Comparison of ENCODE assay signal across 8 cellular contexts in the genomic region with DNA sequence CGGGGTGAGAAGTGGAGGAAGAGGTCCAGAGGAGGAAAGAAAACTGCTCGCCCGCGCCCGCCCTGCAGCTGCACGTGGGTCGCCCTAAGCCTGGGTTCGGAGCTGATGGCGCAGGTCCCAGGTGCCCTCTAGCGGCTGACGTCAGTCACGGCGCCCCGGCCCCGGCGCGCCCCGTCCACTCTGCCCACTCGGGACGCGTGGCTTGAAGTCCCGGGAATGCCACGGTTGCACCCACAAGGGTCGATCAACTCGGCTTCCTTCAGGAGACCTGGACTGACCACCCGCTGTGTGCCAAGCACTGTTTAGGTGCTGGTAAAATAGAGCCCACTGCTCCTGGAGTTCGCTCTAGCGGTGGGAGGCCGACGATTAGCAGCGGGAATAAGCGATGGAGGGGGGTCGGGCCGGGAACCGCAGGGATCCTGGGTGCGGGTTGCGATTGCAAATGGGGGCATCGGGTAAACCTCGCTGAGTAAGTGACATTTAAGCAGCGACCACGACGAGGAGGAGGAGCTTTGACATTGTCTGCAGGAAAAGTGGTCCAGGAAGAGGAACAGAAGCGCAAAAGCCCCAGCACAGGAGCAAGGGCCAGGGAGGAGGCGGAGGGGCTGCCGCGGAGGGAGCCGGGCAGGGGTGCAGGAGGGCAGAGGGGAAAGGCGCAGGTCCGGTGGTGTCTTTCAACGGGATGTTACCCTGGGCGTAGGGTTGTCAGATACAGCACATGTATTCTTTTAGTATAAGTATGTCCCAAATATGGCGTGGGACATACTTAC. TPM values are rescaled to one million over a fixed set of nuclear protein-coding genes. Genes with fewer than 3 reads are reported as not detected.
DNase-seq lines count a peak whose midpoint lies in the region; ATAC-seq and TF ChIP-seq lines count a peak whose summit lies in the region.

No MANE protein-coding gene starts in this region.

- TF ChIP-seq CTCF in AG09319 (IDR thresholded peaks at IDR 0.05; ENCODE audit: low read depth, low read length): peak; percentile 95

- peaks cover 13% of the 10 kb centered on the region for H3K27me3 ChIP-seq in ectodermal cell (ENCODE audit: control insufficient read depth, insufficient read depth, low read length, poor library complexity, severe bottlenecking)

- no peak overlapping the region for H3K27ac ChIP-seq in ectodermal cell (ENCODE audit: insufficient read depth, low read depth, low read length, poor library complexity, severe bottlenecking)

- no peaks in the 10 kb centered on the region for H3K4me1 ChIP-seq in ectodermal cell (ENCODE audit: control insufficient read depth, insufficient read depth, low read length)

- ATAC-seq in GM18868 (IDR thresholded peaks at IDR 0.05; ENCODE audit: unreplicated experiment): peak; percentile 47
- peak; percentile 65 for ATAC-seq in HG03175 (IDR thresholded peaks at IDR 0.05; ENCODE audit: unreplicated experiment)

- no peaks in the 10 kb centered on the region for H3K36me3 ChIP-seq in ectodermal cell (ENCODE audit: control insufficient read depth, insufficient read depth, low read length)

- no peaks in the 10 kb centered on the region for H3K9me3 ChIP-seq in ectodermal cell (ENCODE audit: control insufficient read depth, low read length)

- H3K4me3 ChIP-seq in ectodermal cell (ENCODE audit: insufficient read depth, low read depth, low read length): peak overlapping the region; percentile 46

- DNase-seq in AG09319 (ENCODE audit: extremely low read depth, low read depth) (peak; percentile 49), NCI-H510A treated with DMSO at 0.1 percent for 48 hours (lab: John Stamatoyannopoulos, UW) (peak; percentile 71), lung microvascular endothelial cell (ENCODE audit: low read depth in 2 of 2) (peak; percentile 83 to 84)
- peak; percentile 71 to 73 for DNase-seq in activated CD4-positive, alpha-beta T cell treated with anti-CD3 and anti-CD28 coated beads, Interleukin-2, amount 50 U/mL, for 4 hours
- DNase-seq in stimulated activated CD4-positive, alpha-beta T cell treated with anti-CD3 and anti-CD28 coated beads, TNF-alpha, amount 100 ng/mL, for 1 hour (ENCODE audit: low read depth in 3 of 3, low spot score in 1 of 3): peak; percentile 55 to 74 (median 59)

- WGBS in ectodermal cell, 2 experiments: 11 to 12% methylated on average over 52 of the region's 52 CpGs

RNA-seq across cellular contexts. Expression of a gene that starts 5.1 kb away (rescaled TPM):
- polyA plus RNA-seq in ectodermal cell (2013, experiment 1 of 4): 16.8 TPM
- 21.8 TPM for polyA plus RNA-seq in ectodermal cell (2013, experiment 2 of 4)
- 13.8 TPM for polyA plus RNA-seq in ectodermal cell (2013, experiment 3 of 4)
- polyA plus RNA-seq in ectodermal cell (2013, experiment 4 of 4): 14.8 TPM
- 4.0 and 5.0 TPM in 2 replicates for total RNA-seq in lung microvascular endothelial cell

RNA-seq across cellular contexts. Expression of a gene that starts 9.5 kb away (rescaled TPM):
- 10.7 TPM for polyA plus RNA-seq in ectodermal cell (2013, experiment 1 of 4)
- 15.5 TPM for polyA plus RNA-seq in ectodermal cell (2013, experiment 2 of 4)
- 8.1 TPM for polyA plus RNA-seq in ectodermal cell (2013, experiment 3 of 4)
- polyA plus RNA-seq in ectodermal cell (2013, experiment 4 of 4): 10.1 TPM
- 0.65 and 1.2 TPM in 2 replicates for total RNA-seq in lung microvascular endothelial cell

RNA-seq across cellular contexts. Expression of a gene that starts 48.3 kb away (rescaled TPM):
- polyA plus RNA-seq in ectodermal cell (2013, experiment 1 of 4): 38.4 TPM
- polyA plus RNA-seq in ectodermal cell (2013, experiment 2 of 4): 40.4 TPM
- 36.1 TPM for polyA plus RNA-seq in ectodermal cell (2013, experiment 3 of 4)
- 32.0 TPM for polyA plus RNA-seq in ectodermal cell (2013, experiment 4 of 4)
- 41.7 and 44.5 TPM in 2 replicates for total RNA-seq in lung microvascular endothelial cell

RNA-seq across cellular contexts. Expression of a gene that starts 48.3 kb away (rescaled TPM):
- 14.3 TPM for polyA plus RNA-seq in ectodermal cell (2013, experiment 1 of 4)
- polyA plus RNA-seq in ectodermal cell (2013, experiment 2 of 4): 16.1 TPM
- polyA plus RNA-seq in ectodermal cell (2013, experiment 3 of 4): 12.4 TPM
- 10.6 TPM for polyA plus RNA-seq in ectodermal cell (2013, experiment 4 of 4)
- 6.1 and 8.9 TPM in 2 replicates for total RNA-seq in lung microvascular endothelial cell
